ENCODE assay signal across 30 cellular contexts in the genomic region with DNA sequence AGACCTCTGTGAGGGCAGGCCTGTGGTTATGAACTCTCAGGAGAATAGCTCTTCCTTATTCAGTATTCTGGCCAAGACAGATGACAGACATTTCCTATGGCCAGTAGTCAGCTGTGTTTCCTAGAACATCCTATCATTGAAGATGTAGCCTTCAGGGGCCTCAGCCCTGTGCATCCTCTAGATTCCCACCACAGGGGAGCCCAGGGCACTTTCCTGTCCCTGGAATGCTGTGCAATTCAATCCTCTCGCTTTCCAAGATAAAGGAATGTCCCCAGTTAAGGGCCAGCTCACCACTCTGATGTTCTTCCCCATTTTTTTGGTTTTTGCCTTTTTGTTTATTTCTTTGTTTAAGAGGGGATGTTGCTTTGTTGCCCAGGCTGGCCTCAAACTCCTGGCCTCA.
"Had no signal": no experiment of that assay in that cellular context is flagged by ENCODE, and none has a peak within 500 bp of the region (broad histone marks: within the 10 kb centered on the region; RNA-seq: fewer than 3 reads in every experiment).

No MANE protein-coding gene starts in this region.

- H3K27ac ChIP-seq: coronary artery, epithelial cell of prostate, gastrocnemius medialis, lower lobe of right lung, ovary, psoas muscle, sigmoid colon, stomach, thyroid gland had no signal

- H3K4me3 Mint-ChIP-seq: central memory CD8-positive, alpha-beta T cell; immature natural killer cell; memory B cell; mesothelial cell of epicardium; naive B cell; nephron; stimulated activated effector memory CD8-positive, alpha-beta T cell treated with anti-CD3 and anti-CD28 coated beads, Interleukin-12 subunit alpha, Interleukin-12 subunit beta, amount 100 ng/mL, for 72 hours had no signal

- H3K27me3 Mint-ChIP-seq: central memory CD8-positive, alpha-beta T cell had no signal

- H3K4me1 Mint-ChIP-seq: central memory CD8-positive, alpha-beta T cell; immature natural killer cell; memory B cell; mesothelial cell of epicardium; naive B cell; nephron; stimulated activated effector memory CD8-positive, alpha-beta T cell treated with anti-CD3 and anti-CD28 coated beads, Interleukin-12 subunit alpha, Interleukin-12 subunit beta, amount 100 ng/mL, for 72 hours had no signal

- ATAC-seq: esophagus mucosa; gastrocnemius medialis; left ventricle myocardium superior; lower lobe of right lung; mucosa of descending colon; psoas muscle; right cardiac atrium; stimulated activated effector memory CD8-positive, alpha-beta T cell treated with anti-CD3 and anti-CD28 coated beads, Interleukin-12 subunit alpha, Interleukin-12 subunit beta, amount 100 ng/mL, for 72 hours had no signal

- H3K36me3 ChIP-seq: gastrocnemius medialis, lower lobe of right lung, ovary, sigmoid colon, stomach, thyroid gland had no signal

- H3K4me3 ChIP-seq: coronary artery, gastrocnemius medialis, lower lobe of right lung, mucosa of descending colon, ovary, psoas muscle, sigmoid colon, stomach, thyroid gland had no signal

- H3K9me3 Mint-ChIP-seq: memory B cell, mesothelial cell of epicardium, nephron had no signal

- H3K36me3 Mint-ChIP-seq: immature natural killer cell; memory B cell; mesothelial cell of epicardium; naive B cell; stimulated activated effector memory CD8-positive, alpha-beta T cell treated with anti-CD3 and anti-CD28 coated beads, Interleukin-12 subunit alpha, Interleukin-12 subunit beta, amount 100 ng/mL, for 72 hours had no signal

- H3K9me3 ChIP-seq: lower lobe of right lung, mucosa of descending colon, ovary, psoas muscle, sigmoid colon, stomach, thyroid gland had no signal

- H3K4me1 ChIP-seq: gastrocnemius medialis, lower lobe of right lung, psoas muscle, sigmoid colon, stomach had no signal

- H3K27ac Mint-ChIP-seq: immature natural killer cell; memory B cell; mesothelial cell of epicardium; nephron; stimulated activated effector memory CD8-positive, alpha-beta T cell treated with anti-CD3 and anti-CD28 coated beads, Interleukin-12 subunit alpha, Interleukin-12 subunit beta, amount 100 ng/mL, for 72 hours had no signal

- H3K27me3 ChIP-seq: gastrocnemius medialis, ovary, sigmoid colon, stomach, thyroid gland had no signal

- DNase-seq: dermis blood vessel endothelial cell; foreskin fibroblast; gastrocnemius medialis; head of caudate nucleus; immature natural killer cell; islet precursor cell; left ventricle myocardium superior; lower lobe of right lung; mucosa of descending colon; naive B cell; occipital lobe; ovary; posterior cingulate gyrus; psoas muscle; right cardiac atrium; sigmoid colon; stimulated activated CD4-positive, alpha-beta T cell treated with anti-CD3 and anti-CD28 coated beads, Interleukin-2, amount 100 ng/mL, for 24 hours; stimulated activated CD4-positive, alpha-beta T cell treated with anti-CD3 and anti-CD28 coated beads, Interleukin-4, amount 100 ng/mL, for 24 hours; stimulated activated naive CD4-positive, alpha-beta T cell treated with Interleukin-2 at 50 U/mL for 16 hours; stomach; thyroid gland; trophoblast cell had no signal
